In the genomic region with DNA sequence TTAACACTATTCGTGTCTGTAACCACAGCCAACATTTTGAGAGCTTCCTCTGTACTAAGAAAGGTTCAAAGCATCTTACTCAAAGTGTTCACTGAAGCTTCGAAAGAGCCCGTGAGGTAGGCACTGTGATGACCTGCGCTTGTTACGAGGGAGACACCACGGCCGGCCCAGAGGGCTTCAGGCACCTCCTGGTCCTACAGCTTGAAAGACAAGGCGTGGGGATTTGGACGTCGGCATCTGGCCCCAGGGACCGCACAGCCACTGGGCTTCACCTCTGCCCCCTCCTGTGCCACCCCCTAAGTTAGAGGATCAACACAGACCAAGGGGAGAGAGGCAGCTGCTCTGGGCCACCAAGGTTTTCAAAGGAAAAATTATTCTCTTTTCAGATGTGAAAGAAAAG, we compare ENCODE assay signal across 28 cellular contexts.
"Had no signal": no experiment of that assay in that cellular context is flagged by ENCODE, and none has a peak within 500 bp of the region (broad histone marks: within the 10 kb centered on the region; RNA-seq: fewer than 3 reads in every experiment).

No MANE protein-coding gene starts in this region.

- ATAC-seq: activated naive CD4-positive, alpha-beta T cell treated with anti-CD3 and anti-CD28 coated beads, Interleukin-2, amount 50 U/mL, for 72 hours; activated T-cell treated with anti-CD3 and anti-CD28 coated beads, Interleukin-2, amount 50 U/mL, for 72 hours; effector memory CD8-positive, alpha-beta T cell; foreskin keratinocyte; gastrocnemius medialis; heart left ventricle; WTC11 had no signal

- DNase-seq: activated CD4-positive, alpha-beta memory T cell treated with anti-CD3 and anti-CD28 coated beads, Interleukin-2, amount 10 ng/mL, durations not matched to agents 7 days and 5 days; activated CD4-positive, alpha-beta T cell treated with anti-CD3 and anti-CD28 coated beads for 1 hour; activated CD4-positive, alpha-beta T cell treated with anti-CD3 and anti-CD28 coated beads for 4 hours; activated CD4-positive, alpha-beta T cell treated with anti-CD3 and anti-CD28 coated beads, Interleukin-2, amount 10 ng/mL, durations not matched to agents 7 days and 5 days; activated CD4-positive, alpha-beta T cell treated with anti-CD3 and anti-CD28 coated beads, Interleukin-2, amount 50 U/mL, for 4 hours; activated CD8-positive, alpha-beta memory T cell treated with anti-CD3 and anti-CD28 coated beads, Interleukin-2, amount 50 U/mL, for 48 hours; activated gamma-delta T cell; activated naive CD4-positive, alpha-beta T cell; activated naive CD4-positive, alpha-beta T cell treated with anti-CD3 and anti-CD28 coated beads, Interleukin-2, amount 10 ng/mL, durations not matched to agents 7 days and 5 days; activated naive CD8-positive, alpha-beta T cell treated with anti-CD3 and anti-CD28 coated beads, Interleukin-2, amount 10 ng/mL, durations not matched to agents 7 days and 5 days; activated T-cell treated with anti-CD3 and anti-CD28 coated beads for 4 hours; activated T-cell treated with anti-CD3 and anti-CD28 coated beads, Interleukin-2, amount 50 U/mL, for 24 hours; activated T-cell treated with anti-CD3 and anti-CD28 coated beads, Interleukin-2, amount 50 U/mL, for 72 hours; brain microvascular endothelial cell; cortex of kidney; dermis blood vessel endothelial cell; effector CD4-positive, alpha-beta T cell; effector memory CD8-positive, alpha-beta T cell; erythroblast; foreskin keratinocyte; gastrocnemius medialis; glutamatergic neuron; heart left ventricle; T-helper 2 cell had no signal

- H3K27me3 ChIP-seq: ascending aorta, brain microvascular endothelial cell, esophagus muscularis mucosa, foreskin keratinocyte, gastrocnemius medialis had no signal

- H3K36me3 ChIP-seq: ascending aorta, brain microvascular endothelial cell, esophagus muscularis mucosa, gastrocnemius medialis, heart left ventricle had no signal

- H3K4me1 ChIP-seq: ascending aorta, esophagus muscularis mucosa, foreskin keratinocyte, gastrocnemius medialis, heart left ventricle had no signal

- H3K9me3 ChIP-seq: ascending aorta, esophagus muscularis mucosa, gastrocnemius medialis, heart left ventricle had no signal

- H3K27ac ChIP-seq: ascending aorta, brain microvascular endothelial cell, esophagus muscularis mucosa, foreskin keratinocyte, gastrocnemius medialis, heart left ventricle had no signal

- H3K4me3 ChIP-seq: ascending aorta, esophagus muscularis mucosa, gastrocnemius medialis, heart left ventricle had no signal
